8 cellular contexts compared by ENCODE assay signal in the genomic region with DNA sequence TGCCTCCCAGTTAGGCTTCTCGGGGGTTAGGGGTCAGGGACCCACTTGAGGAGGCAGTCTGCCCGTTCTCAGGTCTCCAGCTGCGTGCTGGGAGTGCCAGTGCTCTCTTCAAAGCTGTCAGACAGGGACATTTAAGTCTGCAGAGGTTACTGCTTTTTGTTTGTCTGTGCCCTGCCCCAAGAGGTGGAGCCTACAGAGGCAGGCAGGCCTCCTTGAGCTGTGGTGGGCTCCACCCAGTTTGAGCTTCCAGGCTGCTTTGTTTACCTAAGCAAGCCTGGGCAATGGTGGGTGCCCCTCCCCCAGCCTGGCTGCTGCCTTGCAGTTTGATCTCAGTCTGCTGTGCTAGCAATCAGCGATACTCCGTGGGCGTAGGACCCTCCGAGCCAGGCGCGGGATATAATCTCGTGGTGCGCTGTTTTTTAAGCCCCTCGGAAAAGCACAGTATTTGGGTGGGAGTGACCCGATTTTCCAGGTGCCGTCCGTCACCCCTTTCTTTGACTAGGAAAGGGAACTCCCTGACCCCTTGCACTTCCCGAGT. TPM values are rescaled to one million over a fixed set of nuclear protein-coding genes. Genes with fewer than 3 reads are reported as not detected.
A peak's percentile ranks its signal among the peaks of the same experiment; 100 is the strongest.
DNase-seq lines count a peak whose midpoint lies in the region; ATAC-seq, FAIRE-seq and TF ChIP-seq lines count a peak whose summit lies in the region.
"Not testable (repeated sequence)": the region's sequence is repeated elsewhere in the genome, so short reads cannot be mapped to it uniquely, and the experiment has no call there.

No MANE protein-coding gene starts in this region.

- H3K4me1 Mint-ChIP-seq in activated naive CD4-positive, alpha-beta T cell treated with anti-CD3 and anti-CD28 coated beads for 36 hours (ENCODE audit: low read depth): peaks cover 85% of the 10 kb centered on the region

- not testable (repeated sequence) for H2BK12ac ChIP-seq in H1 (ENCODE audit: low read depth, low read length)

- H4K5ac ChIP-seq in H1 (ENCODE audit: insufficient read length, low read depth, low read length): not testable (repeated sequence)

- peaks cover 0 to 28% of the 10 kb centered on the region in 2 experiments; a peak in 3 of 4 replicates for H3K79me2 ChIP-seq in H1 (ENCODE audit: control insufficient read depth in 1 of 2, insufficient read depth in 2 of 2, low read length in 2 of 2)

- in situ Hi-C loops in HAP-1 (cut with MboI; ENCODE audit: low sequenced_read_pairs): not testable (repeated sequence)

- peak in 1 of 2 experiments; percentile 14 for DNase-seq in A549 (ENCODE audit: low read depth in 1 of 2, low spot score in 1 of 2)
- DNase-seq in HAP-1 (ENCODE audit: low spot score in 2 of 2): peak in 1 of 2 experiments; percentile 86
- DNase-seq in RWPE1 (ENCODE audit: low spot score): not testable (repeated sequence)
- peak; percentile 27 to 31 for DNase-seq in activated CD4-positive, alpha-beta T cell treated with anti-CD3 and anti-CD28 coated beads, Interleukin-2, amount 50 U/mL, for 48 hours
- DNase-seq in activated naive CD4-positive, alpha-beta T cell treated with anti-CD3 and anti-CD28 coated beads for 36 hours: peak; percentile 17
- peak in 1 of 2 experiments; percentile 79 for DNase-seq in H1 (ENCODE audit: low read depth in 1 of 2, low spot score in 2 of 2)
- peak; percentile 13 to 15 for DNase-seq in stimulated activated CD8-positive, alpha-beta memory T cell treated with anti-CD3 and anti-CD28 coated beads, Interleukin-15, amount 100 ng/mL, for 4 hours (ENCODE audit: low read depth in 2 of 2)

- peak overlapping the region; percentile 76 to 90 for H3K27ac ChIP-seq in A549
- H3K27ac ChIP-seq in RWPE1: peak overlapping the region; percentile 92
- peak overlapping the region; percentile 67; the same call in 1 of the 2 replicates for H3K27ac ChIP-seq in H1 (ENCODE audit: low read depth, low read length)
- peak overlapping the region; percentile 58 to 71 for H3K27ac ChIP-seq in mucosa of rectum (ENCODE audit: low read depth in 2 of 2, low read length in 2 of 2)

- peaks cover 17% of the 10 kb centered on the region for H3K4me1 ChIP-seq in A549
- peaks cover 28% of the 10 kb centered on the region for H3K4me1 ChIP-seq in HAP-1
- H3K4me1 ChIP-seq in H1 (replicated peaks in 1 of 4; ENCODE audit: control insufficient read depth in 3 of 4, insufficient read depth in 4 of 4, low read length in 3 of 4): not testable (repeated sequence)
- peaks cover 3 to 14% of the 10 kb centered on the region in 2 donors for H3K4me1 ChIP-seq in mucosa of rectum (ENCODE audit: control insufficient read depth in 2 of 2, insufficient read depth in 2 of 2, low read length in 2 of 2)

- H2AK5ac ChIP-seq in H1 (ENCODE audit: low read depth, low read length): not testable (repeated sequence)

- peak in 1 of 2 experiments; percentile 81; a peak in 3 of 6 replicates for ATAC-seq in A549

- not testable (repeated sequence) for H3K9me3 Mint-ChIP-seq in activated naive CD4-positive, alpha-beta T cell treated with anti-CD3 and anti-CD28 coated beads for 36 hours

- H3K4ac ChIP-seq in H1 (replicated peaks; ENCODE audit: insufficient read length, low read depth, low read length): not testable (repeated sequence)

- H4K20me1 ChIP-seq in H1 (replicated peaks in 1 of 2; ENCODE audit: control insufficient read depth in 1 of 2, insufficient read depth in 2 of 2, low read length in 2 of 2): not testable (repeated sequence)

- not testable (repeated sequence) for H4K8ac ChIP-seq in H1 (ENCODE audit: extremely low read depth, insufficient read depth, low read length)

- H3K14ac ChIP-seq in H1 (ENCODE audit: insufficient read length): not testable (repeated sequence)

- intact Hi-C loops in activated naive CD4-positive, alpha-beta T cell treated with anti-CD3 and anti-CD28 coated beads for 36 hours (cut with micrococcal nuclease): not testable (repeated sequence)

- not testable (repeated sequence) for H3K27me3 Mint-ChIP-seq in activated naive CD4-positive, alpha-beta T cell treated with anti-CD3 and anti-CD28 coated beads for 36 hours (ENCODE audit: low read depth)

- H3K27ac Mint-ChIP-seq in activated naive CD4-positive, alpha-beta T cell treated with anti-CD3 and anti-CD28 coated beads for 36 hours: peak overlapping the region; percentile 61

- TF ChIP-seq CTCF in A549 (IDR thresholded peaks at IDR 0.05); RWPE1 (conservative IDR thresholded peaks at IDR 0.05; ENCODE audit: low read depth); H1 (IDR thresholded peaks at IDR 0.05; ENCODE audit: control extremely low read depth in 1 of 3, insufficient read depth in 1 of 3, low read depth in 1 of 3, low read length in 3 of 3): not testable (repeated sequence)

- H3K36me3 Mint-ChIP-seq in activated naive CD4-positive, alpha-beta T cell treated with anti-CD3 and anti-CD28 coated beads for 36 hours (ENCODE audit: low read depth): peaks cover 24% of the 10 kb centered on the region

- H3K18ac ChIP-seq in H1 (ENCODE audit: extremely low read depth, low read length): not testable (repeated sequence)

- FAIRE-seq in A549 (lab: Jason Lieb, UNC); H1 (lab: Jason Lieb, UNC): not testable (repeated sequence)

- not testable (repeated sequence) for TF ChIP-seq POLR2A in A549 (IDR thresholded peaks at IDR 0.05; ENCODE audit: low read length); H1 (IDR thresholded peaks at IDR 0.05; ENCODE audit: control extremely low read depth in 1 of 2, low read depth in 2 of 2, low read length in 2 of 2)

- not testable (repeated sequence) for H3K56ac ChIP-seq in H1 (replicated peaks; ENCODE audit: insufficient read length, low read depth, low read length)

- H3K79me1 ChIP-seq in H1 (ENCODE audit: low read depth, low read length): not testable (repeated sequence)

- WGBS in A549 (ENCODE audit: missing lambda C conversion rate): under 1% methylated on average over 15 of the region's 16 CpGs
- WGBS in H1 (ENCODE audit: extremely low coverage in 1 of 2, insufficient coverage in 1 of 2, insufficient read length in 1 of 2, insufficient replicate concordance in 2 of 2, low coverage in 1 of 2, low lambda C conversion rate in 2 of 2, missing lambda C conversion rate in 1 of 2), 2 experiments: 84% methylated on average over 16 of the region's 16 CpGs; no CpG with 5 or more reads in 1 of the 2 experiments

- not testable (repeated sequence) for H2BK20ac ChIP-seq in H1 (ENCODE audit: low read length)

- not testable (repeated sequence) for H3K9me3 ChIP-seq in A549; HAP-1; H1 (ENCODE audit: insufficient read depth in 2 of 2, low read depth in 1 of 2, low read length in 1 of 2); mucosa of rectum (ENCODE audit: control insufficient read depth in 2 of 2, low read length in 2 of 2)

- H3K4me3 ChIP-seq in A549 (peak overlapping the region; percentile 50), HAP-1 (peak overlapping the region; percentile 24), mucosa of rectum (ENCODE audit: low read length in 2 of 2) (peak overlapping the region; percentile 58 to 71)
- H3K4me3 ChIP-seq in H1 (ENCODE audit: extremely low read depth in 1 of 4, insufficient read depth in 2 of 4, low read depth in 3 of 4, low read length in 4 of 4): not testable (repeated sequence)

- POLR2A ChIA-PET in A549 (lab: Yijun Ruan, JAX): interaction anchor here (1.2 to 3.0 kb wide), 2 partner anchors 48 to 147 kb away, joined by 4 to 27 read pairs; partner anchors contain the start of genes CDC42SE2 and HINT1
- POLR2A ChIA-PET in RWPE1 (lab: Yijun Ruan, JAX; ENCODE audit: low non-redundant PET): interaction anchor here (0.6 to 1.2 kb wide), 3 partner anchors 36 to 61 kb away, joined by 3 to 5 read pairs (median 3); partner anchors contain the start of gene CDC42SE2
- POLR2A ChIA-PET in H1 (lab: Charles Lee; ENCODE audit: partially characterized antibody): interaction anchor here (1.2 to 2.2 kb wide), 6 partner anchors 8 to 70 kb away, joined by 3 to 8 read pairs (median 6); partner anchors contain the start of gene CDC42SE2

- H2BK120ac ChIP-seq in H1 (replicated peaks; ENCODE audit: low read depth, low read length): not testable (repeated sequence)

- CTCF ChIA-PET in A549 (lab: Yijun Ruan, JAX) (interaction anchor here (0.6 to 1.3 kb wide), 2 partner anchors 48 to 62 kb away, joined by 3 read pairs; no protein-coding TSS in a partner anchor), RWPE1 (lab: Yijun Ruan, JAX) (interaction anchor here (0.5 to 0.9 kb wide), 5 partner anchors 13 to 1291 kb away, joined by 3 to 4 read pairs (median 3); no protein-coding TSS in a partner anchor), H1 (lab: Charles Lee; ENCODE audit: partially characterized antibody) (interaction anchor here (0.9 to 1.0 kb wide), 2 partner anchors 47 to 70 kb away, joined by 3 read pairs; no protein-coding TSS in a partner anchor)
- CTCF ChIA-PET in activated naive CD4-positive, alpha-beta T cell treated with anti-CD3 and anti-CD28 coated beads for 36 hours (lab: Charles Lee): not testable (repeated sequence)

- TF ChIP-seq RAD21 in A549 (conservative IDR thresholded peaks at IDR 0.05 in 1 of 2, IDR thresholded peaks at IDR 0.05 in 1 of 2); H1 (IDR thresholded peaks at IDR 0.05 in 1 of 2, conservative IDR thresholded peaks at IDR 0.05 in 1 of 2; ENCODE audit: low read depth in 2 of 2, low read length in 2 of 2): not testable (repeated sequence)

- not testable (repeated sequence) for H2BK5ac ChIP-seq in H1 (ENCODE audit: low read depth, low read length)

- not testable (repeated sequence) for H3K36me3 ChIP-seq in HAP-1 (replicated peaks); H1 (ENCODE audit: control insufficient read depth in 2 of 4, insufficient read depth in 4 of 4, low read length in 3 of 4); mucosa of rectum (ENCODE audit: control insufficient read depth in 2 of 2, insufficient read depth in 2 of 2, low read length in 2 of 2)

- H3K23me2 ChIP-seq in H1 (ENCODE audit: low read depth, low read length): not testable (repeated sequence)

- TF ChIP-seq EP300 in A549 (IDR thresholded peaks at IDR 0.05); H1 (IDR thresholded peaks at IDR 0.05; ENCODE audit: borderline replicate concordance in 1 of 2, low read depth in 2 of 2, low read length in 2 of 2): not testable (repeated sequence)

- H3K4me2 ChIP-seq in A549 (peak overlapping the region; percentile 70), H1 (ENCODE audit: insufficient read depth in 1 of 2, low read depth in 2 of 2, low read length in 2 of 2) (peak overlapping the region; percentile 47 to 53; a peak in 2 of 4 replicates)

- not testable (repeated sequence) for H2AFZ ChIP-seq in H1 (ENCODE audit: low read length)

- H3K27me3 ChIP-seq in HAP-1 (ENCODE audit: low read depth); H1 (replicated peaks in 1 of 4; ENCODE audit: control insufficient read depth in 3 of 4, extremely low read depth in 1 of 4, insufficient read depth in 3 of 4, low read length in 3 of 4); mucosa of rectum (ENCODE audit: control insufficient read depth in 2 of 2, insufficient read depth in 2 of 2, low read length in 2 of 2): not testable (repeated sequence)

- not testable (repeated sequence) for H4K91ac ChIP-seq in H1 (replicated peaks; ENCODE audit: insufficient read length, low read length)

- H3K23ac ChIP-seq in H1 (ENCODE audit: insufficient read length): not testable (repeated sequence)

- peak overlapping the region; percentile 44 for H3K4me3 Mint-ChIP-seq in activated naive CD4-positive, alpha-beta T cell treated with anti-CD3 and anti-CD28 coated beads for 36 hours

- H3K9ac ChIP-seq in H1 (replicated peaks in 1 of 4; ENCODE audit: extremely low read depth in 1 of 4, low read depth in 3 of 4, low read length in 3 of 4) (0 out of 7 replicates have a peak overlapping the region, but pooled peaks of 1 of the 4 experiments have one; percentile 37), mucosa of rectum (ENCODE audit: low read depth in 1 of 2, low read length in 2 of 2) (peak overlapping the region in 1 of 2 donors; percentile 33)

- H2BK15ac ChIP-seq in H1 (ENCODE audit: low read length): not testable (repeated sequence)

RNA-seq across cellular contexts. Expression of gene CDC42SE2, which starts 48.5 kb away (rescaled TPM):
- polyA plus RNA-seq in A549 (2011; rRNA removed) (48.7 and 66.4 TPM in 2 replicates), A549 (2017; fragmentation: RNase III; extraction: RNeasy Plus Mini Kit Qiagen cat#74134 plus additional on column Dnase treatment) (25.7 to 27.1 TPM (median 25.8 TPM) in 3 replicates), H1 (2011; rRNA removed) (8.0 and 16.7 TPM in 2 replicates)
- polyA plus RNA-seq in A549 (2012; cell fraction: cytosol; rRNA removed): 11.7 and 12.6 TPM in 2 replicates
- polyA plus RNA-seq in A549 (2012; cell fraction: nucleus; rRNA removed): 3.4 and 7.3 TPM in 2 replicates
- 26.0 and 30.8 TPM in 2 replicates for polyA minus RNA-seq in A549 (2011; rRNA and poly(A)+ RNA removed)
- 100 to 1,000 TPM; 106 to 108 TPM for total RNA-seq in activated naive CD4-positive, alpha-beta T cell treated with anti-CD3 and anti-CD28 coated beads for 36 hours
- 26.3 and 30.8 TPM in 2 replicates for total RNA-seq in H1 (2021; fragmentation: NEBNext Ultra II Directional; extraction: Animal tissue kit (Norgen Biotek cat#: 25700))
- polyA plus RNA-seq in H1 (2011; cell fraction: cytosol; rRNA removed): 15.7 TPM
- 1.8 TPM for polyA plus RNA-seq in H1 (2011; cell fraction: nucleus; rRNA removed)
- polyA plus RNA-seq in H1 (2012, experiment 1 of 2): 11.4 to 20.8 TPM (median 13.7 TPM) in 4 replicates
- polyA plus RNA-seq in H1 (2012, experiment 2 of 2): 6.7 TPM
- 14.7 TPM for polyA plus RNA-seq in H1 (2013, experiment 1 of 2)
- polyA plus RNA-seq in H1 (2013, experiment 2 of 2): 15.2 TPM
- 17.9 and 18.1 TPM in 2 replicates for polyA minus RNA-seq in H1 (2011; rRNA and poly(A)+ RNA removed)
- polyA minus RNA-seq in H1 (2011; cell fraction: cytosol; rRNA and poly(A)+ RNA removed): 9.8 TPM
- 10.3 TPM for polyA minus RNA-seq in H1 (2011; cell fraction: nucleus; rRNA and poly(A)+ RNA removed)
